24 cellular contexts compared by ENCODE assay signal in genomic region chr11:35584321-35584720, GRCh38. TPM values are rescaled to one million over a fixed set of nuclear protein-coding genes. Genes with fewer than 3 reads are reported as not detected.
A peak's percentile ranks its signal among the peaks of the same experiment; 100 is the strongest.
DNase-seq lines count a peak whose midpoint lies in the region; ATAC-seq, FAIRE-seq and TF ChIP-seq lines count a peak whose summit lies in the region.
"Had no signal": no experiment of that assay in that cellular context is flagged by ENCODE, and none has a peak within 500 bp of the region (broad histone marks: within the 10 kb centered on the region; RNA-seq: fewer than 3 reads in every experiment).

No MANE protein-coding gene starts in this region.

- peaks cover 6% of the 10 kb centered on the region for H3K27me3 Mint-ChIP-seq in astrocyte (ENCODE audit: low read depth, unreplicated experiment)

- peak; percentile 25 for DNase-seq in AG08396 (ENCODE audit: low spot score)
- peak; percentile 71 for DNase-seq in HT1080 (ENCODE audit: low read depth)
- DNase-seq in astrocyte (ENCODE audit: low read depth), result peak; percentile 76
- peak; percentile 70 to 89 for DNase-seq in foreskin keratinocyte
- no peak for DNase-seq in NCI-H2029 (lab: John Stamatoyannopoulos, UW)
- DNase-seq in 8988T, result no peak
- DNase-seq: activated CD4-positive, CD25-positive, alpha-beta regulatory T cell; activated effector memory CD4-positive, alpha-beta T cell treated with anti-CD3 and anti-CD28 coated beads, Interleukin-2, amount 50 U/mL, for 16 hours; AML-193; immature natural killer cell; mesendoderm; NCI-H1694; NCI-H524; right lobe of liver; stimulated activated CD4-positive, alpha-beta T cell treated with anti-CD3 and anti-CD28 coated beads, Interleukin-2, amount 100 ng/mL, for 48 hours; stimulated activated CD8-positive, alpha-beta memory T cell treated with anti-CD3 and anti-CD28 coated beads, Interleukin-4, amount 100 ng/mL, for 48 hours; T-cell; testis had no signal

- no peaks in the 10 kb centered on the region for H3K9me3 ChIP-seq in astrocyte (ENCODE audit: insufficient read depth, low read depth, low read length)
- H3K9me3 ChIP-seq: neutrophil, right lobe of liver, testis had no signal

- H3K4me2 ChIP-seq in astrocyte (ENCODE audit: low read length), result peak overlapping the region; percentile 36
- H3K4me2 ChIP-seq: KMS-11 had no signal

- H3K4me1 ChIP-seq in astrocyte (ENCODE audit: insufficient read depth, low read length), result peaks cover 40% of the 10 kb centered on the region
- H3K4me1 ChIP-seq in foreskin keratinocyte, result peaks cover 40% of the 10 kb centered on the region
- H3K4me1 ChIP-seq: right lobe of liver had no signal

- peak overlapping the region; percentile 58 for H3K27ac ChIP-seq in astrocyte (ENCODE audit: low read depth, low read length)
- no peak overlapping the region for H3K27ac ChIP-seq in foreskin keratinocyte
- H3K27ac ChIP-seq: KMS-11, neutrophil, right lobe of liver, testis had no signal

- no peaks in the 10 kb centered on the region for H4K20me1 ChIP-seq in astrocyte (ENCODE audit: insufficient read depth, low read length)

- H3K27ac Mint-ChIP-seq in astrocyte (ENCODE audit: unreplicated experiment), result no peak overlapping the region
- H3K27ac Mint-ChIP-seq: brain, immature natural killer cell, T-cell had no signal

- no peaks in the 10 kb centered on the region for H3K79me2 ChIP-seq in astrocyte (ENCODE audit: insufficient read depth, low read length)

- no peak overlapping the region for H2AFZ ChIP-seq in astrocyte (ENCODE audit: low read depth, low read length)

- no peaks in the 10 kb centered on the region for H3K36me3 ChIP-seq in astrocyte (ENCODE audit: insufficient read depth, low read length)
- H3K36me3 ChIP-seq: neutrophil, right lobe of liver had no signal

- no peak overlapping the region for H3K4me3 ChIP-seq in astrocyte (ENCODE audit: insufficient read depth, low read depth, low read length)
- H3K4me3 ChIP-seq: right lobe of liver, testis had no signal

- peak; percentile 71 for FAIRE-seq in astrocyte (lab: Jason Lieb, UNC)
- FAIRE-seq: H1 had no signal

- H3K4me3 Mint-ChIP-seq in astrocyte (ENCODE audit: unreplicated experiment), result no peak overlapping the region
- H3K4me3 Mint-ChIP-seq: brain, immature natural killer cell, T-cell had no signal

- H3K27me3 ChIP-seq in astrocyte (ENCODE audit: insufficient read depth, low read length) (no peaks in the 10 kb centered on the region), foreskin keratinocyte (no peaks in the 10 kb centered on the region)
- H3K27me3 ChIP-seq: right lobe of liver, testis had no signal

- peaks cover 30% of the 10 kb centered on the region for H3K4me1 Mint-ChIP-seq in astrocyte (ENCODE audit: low read depth, unreplicated experiment)
- H3K4me1 Mint-ChIP-seq: immature natural killer cell, T-cell had no signal

- H3K9ac ChIP-seq in astrocyte (ENCODE audit: low read length), result no peak overlapping the region
- H3K9ac ChIP-seq: KMS-11 had no signal

- ATAC-seq in foreskin keratinocyte, result peak; percentile 65
- no peak for ATAC-seq in HG03521 (IDR thresholded peaks at IDR 0.05; ENCODE audit: unreplicated experiment)
- no peak for ATAC-seq in HG03139 (IDR thresholded peaks at IDR 0.05; ENCODE audit: unreplicated experiment)
- ATAC-seq: right lobe of liver, T-cell had no signal

- no peak for TF ChIP-seq CTCF in astrocyte (IDR thresholded peaks at IDR 0.05; ENCODE audit: insufficient read depth, low read depth, low read length)
- no peak for TF ChIP-seq CTCF in foreskin keratinocyte (conservative IDR thresholded peaks at IDR 0.05)

- no peaks in the 10 kb centered on the region for H3K36me3 Mint-ChIP-seq in astrocyte (ENCODE audit: low read depth, unreplicated experiment)
- H3K36me3 Mint-ChIP-seq: brain, immature natural killer cell, T-cell had no signal

- H3K9me3 Mint-ChIP-seq in astrocyte (ENCODE audit: unreplicated experiment), result peaks cover 1% of the 10 kb centered on the region
- H3K9me3 Mint-ChIP-seq: T-cell had no signal

RNA-seq across cellular contexts. Expression of gene FJX1, which starts 33.9 kb away (rescaled TPM):
- 29.4 and 32.3 TPM in 2 replicates for total RNA-seq in HT1080 (2014; rRNA removed; shearing (Covaris generic))
- polyA plus RNA-seq in HT1080 (2015; cell fraction: cytosol; rRNA removed), result 16.7 and 20.3 TPM in 2 replicates
- 14.0 and 14.3 TPM in 2 replicates for polyA plus RNA-seq in HT1080 (2015; cell fraction: nucleus; rRNA removed)
- total RNA-seq in astrocyte, result 47.9 and 50.2 TPM in 2 replicates
- 72.5 and 92.3 TPM in 2 replicates for total RNA-seq in foreskin keratinocyte
- 57.1 and 75.2 TPM in 2 replicates for polyA plus RNA-seq in foreskin keratinocyte
- polyA plus RNA-seq: immature natural killer cell had no signal

RNA-seq across cellular contexts. Expression of gene PAMR1, which starts 58.9 kb away (rescaled TPM):
- total RNA-seq in HT1080 (2014; rRNA removed; shearing (Covaris generic)), result not detected in 2 replicates
- polyA plus RNA-seq in HT1080 (2015; cell fraction: cytosol; rRNA removed), result 0.08 and 0.17 TPM in 2 replicates
- polyA plus RNA-seq in HT1080 (2015; cell fraction: nucleus; rRNA removed), result 0.25 and 0.56 TPM in 2 replicates
- total RNA-seq in astrocyte (12.6 and 18.0 TPM in 2 replicates), foreskin keratinocyte (0.46 and 0.68 TPM in 2 replicates)
- polyA plus RNA-seq in foreskin keratinocyte, result 0.37 and 0.62 TPM in 2 replicates
- polyA plus RNA-seq: immature natural killer cell had no signal

Comparison
In these comparisons a context has a peak if more than half of its experiments do, and no peak if none do; other contexts are left out.
1. DNase-seq: peak in AG08396 (single experiment), HT1080 (single experiment), astrocyte (single experiment) and foreskin keratinocyte (2 of 2); none in NCI-H2029 (single experiment) and 8988T (single experiment).